16 cellular contexts compared by ENCODE assay signal in the genomic region with DNA sequence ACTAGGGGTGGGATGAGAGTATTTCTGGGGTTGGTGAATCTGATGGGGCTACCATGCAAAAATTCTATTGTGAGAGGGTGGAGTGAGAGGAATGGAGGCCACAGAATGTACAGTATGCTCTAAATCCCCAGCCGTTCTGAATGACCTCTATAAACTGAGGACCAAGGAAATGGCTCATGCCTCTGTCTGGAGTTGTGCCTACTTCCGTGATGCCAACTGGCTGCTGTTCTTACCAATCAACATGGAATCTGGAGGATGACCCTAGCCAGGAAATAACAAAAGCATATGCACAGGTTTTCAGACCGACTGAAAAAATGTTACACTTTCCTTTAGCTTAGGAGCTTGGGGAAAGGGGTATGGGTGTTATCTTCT. TPM values are rescaled to one million over a fixed set of nuclear protein-coding genes. Genes with fewer than 3 reads are reported as not detected.
DNase-seq lines count a peak whose midpoint lies in the region; ATAC-seq and TF ChIP-seq lines count a peak whose summit lies in the region.
"Had no signal": no experiment of that assay in that cellular context is flagged by ENCODE, and none has a peak within 500 bp of the region (broad histone marks: within the 10 kb centered on the region; RNA-seq: fewer than 3 reads in every experiment).

No MANE protein-coding gene starts in this region.

- peaks cover 22% of the 10 kb centered on the region for H3K27me3 Mint-ChIP-seq in osteocyte (ENCODE audit: unreplicated experiment)
- peaks cover 5% of the 10 kb centered on the region for H3K27me3 Mint-ChIP-seq in activated CD8-positive, alpha-beta T cell treated with anti-CD3 and anti-CD28 coated beads, Interleukin-2, amount 10 ng/mL, durations not matched to agents 7 days and 5 days (ENCODE audit: low read depth)

- TF ChIP-seq POLR2A in ovary (IDR thresholded peaks at IDR 0.05) = no peak

- peaks cover 4% of the 10 kb centered on the region for H3K4me1 Mint-ChIP-seq in osteocyte (ENCODE audit: unreplicated experiment)
- H3K4me1 Mint-ChIP-seq in activated CD8-positive, alpha-beta T cell treated with anti-CD3 and anti-CD28 coated beads, Interleukin-2, amount 10 ng/mL, durations not matched to agents 7 days and 5 days (ENCODE audit: low read depth) = no peaks in the 10 kb centered on the region

- POLR2A ChIA-PET in activated CD8-positive, alpha-beta T cell treated with anti-CD3 and anti-CD28 coated beads, Interleukin-2, amount 10 ng/mL, durations not matched to agents 7 days and 5 days (lab: Charles Lee) = no interaction called here

- no peaks in the 10 kb centered on the region for H3K9me3 ChIP-seq in ovary
- H3K9me3 ChIP-seq: SJSA1 had no signal

- peak overlapping the region; percentile 39 for H2AFZ ChIP-seq in ACC112 (ENCODE audit: low read length, unreplicated experiment)

- WGBS in ovary, 3 donors = 37 to 62% (median 42%) methylated on average over 2 to 3 of the region's 3 CpGs

- intact Hi-C loops in ovary (cut with DNase I) = no loop called here

- H3K4me3 ChIP-seq in ACC112 (ENCODE audit: low read depth, low read length) (no peak overlapping the region), fibroblast of the aortic adventitia (ENCODE audit: low read depth, low read length) (no peak overlapping the region), ovary (no peak overlapping the region)
- H3K4me3 ChIP-seq: SJSA1 had no signal

- CTCF ChIA-PET in activated CD8-positive, alpha-beta T cell treated with anti-CD3 and anti-CD28 coated beads, Interleukin-2, amount 10 ng/mL, durations not matched to agents 7 days and 5 days (lab: Charles Lee) = interaction anchor here (1.0 kb wide), 1 partner anchor 50 kb away, joined by 3 read pairs; no protein-coding TSS in a partner anchor

- H3K27ac ChIP-seq in ACC112 (ENCODE audit: low read depth, low read length) = no peak overlapping the region
- H3K27ac ChIP-seq in ovary = no peak overlapping the region
- H3K27ac ChIP-seq: 22Rv1, C4-2B, SJSA1 had no signal

- no peaks in the 10 kb centered on the region for H3K79me2 ChIP-seq in ACC112 (ENCODE audit: control insufficient read depth, insufficient read depth, low read length, unreplicated experiment)

- no peaks in the 10 kb centered on the region for H3K36me3 Mint-ChIP-seq in osteocyte (ENCODE audit: unreplicated experiment)
- no peaks in the 10 kb centered on the region for H3K36me3 Mint-ChIP-seq in activated CD8-positive, alpha-beta T cell treated with anti-CD3 and anti-CD28 coated beads, Interleukin-2, amount 10 ng/mL, durations not matched to agents 7 days and 5 days (ENCODE audit: low read depth)

- TF ChIP-seq EP300 in ovary (IDR thresholded peaks at IDR 0.05) = no peak

- DNase-seq in M059J (ENCODE audit: low read depth) = peak; percentile 42
- DNase-seq in fibroblast of the aortic adventitia (ENCODE audit: low read depth) = peak; percentile 29
- peak; percentile 21 for DNase-seq in osteocyte (ENCODE audit: extremely low spot score, unreplicated experiment)
- no peak for DNase-seq in C1 segment of cervical spinal cord (lab: John Stamatoyannopoulos, UW)
- DNase-seq in ovary = no peak
- DNase-seq in activated CD8-positive, alpha-beta T cell treated with anti-CD3 and anti-CD28 coated beads, Interleukin-2, amount 10 ng/mL, durations not matched to agents 7 days and 5 days = no peak
- DNase-seq: NCI-H1092 treated with DMSO at 0.1 percent for 48 hours, NCI-H2081 treated with DMSO at 0.1 percent for 48 hours, NCI-H510A, NCI-H82, PC-3 had no signal

- TF ChIP-seq CTCF in fibroblast of the aortic adventitia (IDR thresholded peaks at IDR 0.05; ENCODE audit: insufficient read depth, low read length) (no peak), osteocyte (IDR thresholded peaks at IDR 0.05) (no peak), ovary (IDR thresholded peaks at IDR 0.05) (no peak)

- H3K36me3 ChIP-seq in ACC112 (ENCODE audit: insufficient read depth, low read length) (no peaks in the 10 kb centered on the region), ovary (no peaks in the 10 kb centered on the region)
- H3K36me3 ChIP-seq: SJSA1 had no signal

- H3K27me3 ChIP-seq in ACC112 (ENCODE audit: insufficient read depth, low read length) = no peaks in the 10 kb centered on the region
- no peaks in the 10 kb centered on the region for H3K27me3 ChIP-seq in ovary
- H3K27me3 ChIP-seq: SJSA1 had no signal

- peaks cover 3% of the 10 kb centered on the region for H3K9me3 Mint-ChIP-seq in osteocyte (ENCODE audit: unreplicated experiment)
- no peaks in the 10 kb centered on the region for H3K9me3 Mint-ChIP-seq in activated CD8-positive, alpha-beta T cell treated with anti-CD3 and anti-CD28 coated beads, Interleukin-2, amount 10 ng/mL, durations not matched to agents 7 days and 5 days (ENCODE audit: insufficient read depth)

- ATAC-seq in GM19463 (IDR thresholded peaks at IDR 0.05; ENCODE audit: unreplicated experiment) = no peak
- ATAC-seq in activated CD8-positive, alpha-beta T cell treated with anti-CD3 and anti-CD28 coated beads, Interleukin-2, amount 10 ng/mL, durations not matched to agents 7 days and 5 days = no peak
- ATAC-seq: PC-3 had no signal

- H3K4me1 ChIP-seq in ACC112 (ENCODE audit: control insufficient read depth, insufficient read depth, low read length, unreplicated experiment) (peaks cover 8% of the 10 kb centered on the region), ovary (ENCODE audit: insufficient read depth) (no peaks in the 10 kb centered on the region)
- H3K4me1 ChIP-seq: SJSA1 had no signal

- no peak overlapping the region for H3K4me3 Mint-ChIP-seq in osteocyte (ENCODE audit: unreplicated experiment)
- no peak overlapping the region for H3K4me3 Mint-ChIP-seq in activated CD8-positive, alpha-beta T cell treated with anti-CD3 and anti-CD28 coated beads, Interleukin-2, amount 10 ng/mL, durations not matched to agents 7 days and 5 days

- H3K27ac Mint-ChIP-seq in osteocyte (ENCODE audit: unreplicated experiment) = no peak overlapping the region
- H3K27ac Mint-ChIP-seq in activated CD8-positive, alpha-beta T cell treated with anti-CD3 and anti-CD28 coated beads, Interleukin-2, amount 10 ng/mL, durations not matched to agents 7 days and 5 days = no peak overlapping the region

RNA-seq across cellular contexts. Expression of a gene that starts 20.0 kb away (rescaled TPM):
- total RNA-seq in M059J (2014; rRNA removed; shearing (Covaris generic)) = 26.1 and 35.7 TPM in 2 replicates
- total RNA-seq in fibroblast of the aortic adventitia (ENCODE audit: low replicate concordance) = 3.1 TPM in 1 of 2 replicates, not detected in the other
- not detected in 2 replicates for total RNA-seq in osteocyte
- total RNA-seq in ovary = under 1 TPM in 2 of 7 donors, not detected in 5; 0.13 to 0.24 TPM
- not detected for polyA plus RNA-seq in ovary
- total RNA-seq in activated CD8-positive, alpha-beta T cell treated with anti-CD3 and anti-CD28 coated beads, Interleukin-2, amount 10 ng/mL, durations not matched to agents 7 days and 5 days = not detected
- total RNA-seq: PC-3, SJSA1 had no signal

Comparison
In these comparisons a context has a peak if more than half of its experiments do, and no peak if none do; other contexts are left out.
1. DNase-seq: peak in M059J (single experiment), fibroblast of the aortic adventitia (single experiment) and osteocyte (single experiment); none in C1 segment of cervical spinal cord (0 of 14), ovary (0 of 5) and activated CD8-positive, alpha-beta T cell treated with anti-CD3 and anti-CD28 coated beads, Interleukin-2, amount 10 ng/mL, durations not matched to agents 7 days and 5 days (single experiment).